11 cellular contexts compared by ENCODE assay signal in the genomic region with DNA sequence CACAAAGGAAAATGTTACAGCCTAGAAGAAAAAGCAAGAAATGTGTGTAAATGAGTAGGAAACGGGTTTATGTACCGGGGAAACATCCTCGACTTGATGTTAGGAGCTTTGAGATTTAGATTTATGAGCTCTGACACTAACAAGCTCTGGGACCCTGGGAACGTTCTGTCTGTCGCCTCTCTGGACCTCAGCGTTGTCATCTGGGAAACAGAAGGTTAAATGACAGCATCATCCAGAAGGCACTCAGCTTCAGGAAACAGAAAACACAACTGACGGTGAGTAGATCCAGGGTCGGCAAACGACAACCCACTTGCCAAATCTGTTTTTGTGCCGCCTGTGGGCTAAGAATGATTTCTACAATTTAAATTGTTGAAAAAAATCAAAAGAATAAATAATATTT. TPM values are rescaled to one million over a fixed set of nuclear protein-coding genes. Genes with fewer than 3 reads are reported as not detected.
DNase-seq lines count a peak whose midpoint lies in the region; ATAC-seq and TF ChIP-seq lines count a peak whose summit lies in the region.
"Had no signal": no experiment of that assay in that cellular context is flagged by ENCODE, and none has a peak within 500 bp of the region (broad histone marks: within the 10 kb centered on the region; RNA-seq: fewer than 3 reads in every experiment).

No MANE protein-coding gene starts in this region.

- H3K9me3 Mint-ChIP-seq in brain: peaks cover 0 to 8% (median 1%) of the 10 kb centered on the region in 5 experiments
- H3K9me3 Mint-ChIP-seq: stimulated activated naive B cell treated with anti-CD40 and anti-IgM and Interleukin-4, amounts not matched to agents 10 μg/mL and 1 μg/mL and 100 μg/mL, for 72 hours had no signal

- H3K27me3 ChIP-seq in left lung (no peaks in the 10 kb centered on the region), upper lobe of left lung (no peaks in the 10 kb centered on the region)
- H3K27me3 ChIP-seq: adrenal gland had no signal

- H3K36me3 ChIP-seq in left lung (no peaks in the 10 kb centered on the region), upper lobe of left lung (no peaks in the 10 kb centered on the region)
- H3K36me3 ChIP-seq: adrenal gland had no signal

- no peaks in the 10 kb centered on the region for H3K27me3 Mint-ChIP-seq in brain

- H3K27ac ChIP-seq in left lung (peak overlapping the region; percentile 42 to 73), upper lobe of left lung (peak overlapping the region; percentile 51 to 84 (median 66))

- no peak for TF ChIP-seq CTCF in brain (conservative IDR thresholded peaks at IDR 0.05)
- TF ChIP-seq CTCF in left lung (IDR thresholded peaks at IDR 0.05): no peak
- no peak for TF ChIP-seq CTCF in upper lobe of left lung (IDR thresholded peaks at IDR 0.05)

- H3K27ac Mint-ChIP-seq in brain: peak overlapping the region in 3 of 5 experiments; percentile 25 to 85 (median 67)
- H3K27ac Mint-ChIP-seq: naive thymus-derived CD4-positive, alpha-beta T cell; stimulated activated naive B cell treated with anti-CD40 and anti-IgM and Interleukin-4, amounts not matched to agents 10 μg/mL and 1 μg/mL and 100 μg/mL, for 72 hours had no signal

- H3K36me3 Mint-ChIP-seq in brain: no peaks in the 10 kb centered on the region
- H3K36me3 Mint-ChIP-seq: naive thymus-derived CD4-positive, alpha-beta T cell; stimulated activated naive B cell treated with anti-CD40 and anti-IgM and Interleukin-4, amounts not matched to agents 10 μg/mL and 1 μg/mL and 100 μg/mL, for 72 hours had no signal

- peaks cover 22% of the 10 kb centered on the region for H3K4me1 Mint-ChIP-seq in brain

- peak; percentile 11 for ATAC-seq in left lung
- ATAC-seq in upper lobe of left lung (ENCODE audit: low FRiP score in 2 of 2): no peak
- ATAC-seq in HG03354 (IDR thresholded peaks at IDR 0.05; ENCODE audit: poor library complexity, severe bottlenecking, unreplicated experiment): no peak

- intact Hi-C loops in left lung (cut with DNase I): loop anchor here in 1 of 2 donors (10.0 kb wide), 1 partner anchor 218 kb away; no protein-coding TSS in a partner anchor

- 22 to 33% methylated on average over 10 of the region's 10 CpGs for WGBS in upper lobe of left lung, 2 donors

- H3K4me1 ChIP-seq in left lung (peaks cover 6 to 9% of the 10 kb centered on the region in 2 donors), upper lobe of left lung (peaks cover 0 to 20% (median 10%) of the 10 kb centered on the region in 4 donors)
- H3K4me1 ChIP-seq: adrenal gland had no signal

- H3K9me3 ChIP-seq in left lung (no peaks in the 10 kb centered on the region), upper lobe of left lung (no peaks in the 10 kb centered on the region)
- H3K9me3 ChIP-seq: adrenal gland had no signal

- no peak overlapping the region for H3K4me3 Mint-ChIP-seq in brain
- H3K4me3 Mint-ChIP-seq: naive thymus-derived CD4-positive, alpha-beta T cell; stimulated activated naive B cell treated with anti-CD40 and anti-IgM and Interleukin-4, amounts not matched to agents 10 μg/mL and 1 μg/mL and 100 μg/mL, for 72 hours had no signal

- no peak for TF ChIP-seq POLR2A in upper lobe of left lung (IDR thresholded peaks at IDR 0.05)

- H3K4me3 ChIP-seq in left lung (peak overlapping the region in 1 of 2 donors; percentile 14), upper lobe of left lung (peak overlapping the region in 2 of 4 donors; percentile 30 to 33)

- TF ChIP-seq EP300 in upper lobe of left lung (IDR thresholded peaks at IDR 0.05): no peak

- DNase-seq in NCI-H1417 (lab: John Stamatoyannopoulos, UW) (peak; percentile 23 to 54 (median 29)), NCI-H1417 treated with DMSO at 0.1 percent for 48 hours (lab: John Stamatoyannopoulos, UW) (no peak), left lung (no peak), upper lobe of left lung (no peak), NOMO-1 treated with DMSO at 0.1 percent for 48 hours (lab: John Stamatoyannopoulos, UW; ENCODE audit: unreplicated experiment) (no peak)
- no peak for DNase-seq in activated T-cell treated with anti-CD3 and anti-CD28 coated beads, Interleukin-2, amount 50 U/mL, for 48 hours
- DNase-seq: stimulated activated naive B cell treated with anti-CD40 and anti-IgM and Interleukin-4, amounts not matched to agents 10 μg/mL and 1 μg/mL and 100 μg/mL, for 72 hours had no signal

RNA-seq across cellular contexts. Expression of a gene that starts 46.9 kb away (rescaled TPM):
- polyA plus RNA-seq in brain (ENCODE audit: insufficient read depth, low read depth, low replicate concordance): 82.2 TPM
- under 1 TPM; 0.21 to 0.32 TPM for total RNA-seq in left lung
- under 1 TPM in 3 of 6 donors, not detected in 3; 0.11 to 0.78 (median 0.30) TPM for total RNA-seq in upper lobe of left lung
- total RNA-seq: naive thymus-derived CD4-positive, alpha-beta T cell had no signal
- polyA plus RNA-seq: naive thymus-derived CD4-positive, alpha-beta T cell had no signal

Comparison
In these comparisons a context has a peak if more than half of its experiments do, and no peak if none do; other contexts are left out.
1. DNase-seq: peak in NCI-H1417 (3 of 3); none in NCI-H1417 treated with DMSO at 0.1 percent for 48 hours (single experiment), left lung (0 of 2), upper lobe of left lung (0 of 2), activated T-cell treated with anti-CD3 and anti-CD28 coated beads, Interleukin-2, amount 50 U/mL, for 48 hours (0 of 2) and NOMO-1 treated with DMSO at 0.1 percent for 48 hours (single experiment).